Comparison of ENCODE assay signal across 36 cellular contexts in genomic region chr21:34358866-34359265, GRCh38. TPM values are rescaled to one million over a fixed set of nuclear protein-coding genes. Genes with fewer than 3 reads are reported as not detected.
"Had no signal": no experiment of that assay in that cellular context is flagged by ENCODE, and none has a peak within 500 bp of the region (broad histone marks: within the 10 kb centered on the region; RNA-seq: fewer than 3 reads in every experiment).

No MANE protein-coding gene starts in this region.

- H3K36me3 ChIP-seq: adrenal gland, ascending aorta, brain microvascular endothelial cell, breast epithelium, cardiac muscle cell had no signal

- DNase-seq: activated effector memory CD4-positive, alpha-beta T cell treated with Interleukin-2 at 50 U/mL for 16 hours; activated gamma-delta T cell; activated gamma-delta T cell treated with Interleukin-2 at 50 U/mL for 16 hours; activated naive CD4-positive, alpha-beta T cell; activated naive CD4-positive, alpha-beta T cell treated with anti-CD3 and anti-CD28 coated beads for 36 hours; activated naive CD4-positive, alpha-beta T cell treated with anti-CD3 and anti-CD28 coated beads, Interleukin-2, amount 10 ng/mL, durations not matched to agents 7 days and 5 days; activated naive CD4-positive, alpha-beta T cell treated with anti-CD3 and anti-CD28 coated beads, Interleukin-2, amount 50 U/mL, for 16 hours; activated naive CD4-positive, alpha-beta T cell treated with Interleukin-2 at 50 U/mL for 16 hours; activated naive CD8-positive, alpha-beta T cell treated with anti-CD3 and anti-CD28 coated beads for 36 hours; activated naive CD8-positive, alpha-beta T cell treated with anti-CD3 and anti-CD28 coated beads, Interleukin-2, amount 10 ng/mL, durations not matched to agents 7 days and 5 days; activated naive CD8-positive, alpha-beta T cell treated with anti-CD3 and anti-CD28 coated beads, Interleukin-2, amount 50 U/mL, for 24 hours; activated T-cell treated with anti-CD3 and anti-CD28 coated beads, Interleukin-2, amount 50 U/mL, for 24 hours; activated T-cell treated with anti-CD3 and anti-CD28 coated beads, Interleukin-2, amount 50 U/mL, for 4 hours; activated T-cell treated with anti-CD3 and anti-CD28 coated beads, Interleukin-2, amount 50 U/mL, for 72 hours; amniotic stem cell; amygdala; anterior cingulate cortex; aorta; brain microvascular endothelial cell; caudate nucleus; central memory CD4-positive, alpha-beta T cell; cerebellar nuclear complex had no signal

- ATAC-seq: activated naive CD4-positive, alpha-beta T cell treated with anti-CD3 and anti-CD28 coated beads, Interleukin-2, amount 50 U/mL, for 72 hours; activated naive CD8-positive, alpha-beta T cell treated with anti-CD3 and anti-CD28 coated beads, Interleukin-2, amount 50 U/mL, for 24 hours; activated T-cell treated with anti-CD3 and anti-CD28 coated beads, Interleukin-2, amount 50 U/mL, for 4 hours; activated T-cell treated with anti-CD3 and anti-CD28 coated beads, Interleukin-2, amount 50 U/mL, for 72 hours; activated T-helper 17 cell treated with anti-CD3 and anti-CD28 coated beads, Interleukin-2, amount 50 U/mL, for 72 hours; body of pancreas had no signal

- H3K27ac ChIP-seq: adrenal gland, ascending aorta, body of pancreas, brain microvascular endothelial cell, breast epithelium, cardiac muscle cell had no signal

- H3K4me3 ChIP-seq: adrenal gland, ascending aorta, body of pancreas, breast epithelium, cardiac muscle cell had no signal

- H3K9me3 Mint-ChIP-seq: activated naive CD4-positive, alpha-beta T cell treated with anti-CD3 and anti-CD28 coated beads for 36 hours; activated naive CD4-positive, alpha-beta T cell treated with anti-CD3 and anti-CD28 coated beads, Interleukin-2, amount 10 ng/mL, durations not matched to agents 7 days and 5 days; activated naive CD4-positive, alpha-beta T cell treated with anti-CD3 and anti-CD28 coated beads, Interleukin-2, amount 50 U/mL, for 24 hours; activated naive CD4-positive, alpha-beta T cell treated with anti-CD3 and anti-CD28 coated beads, Interleukin-2, amount 50 U/mL, for 72 hours; activated naive CD8-positive, alpha-beta T cell treated with anti-CD3 and anti-CD28 coated beads, Interleukin-2, amount 10 ng/mL, durations not matched to agents 7 days and 5 days; activated naive CD8-positive, alpha-beta T cell treated with anti-CD3 and anti-CD28 coated beads, Interleukin-2, amount 50 U/mL, for 24 hours; activated T-cell treated with anti-CD3 and anti-CD28 coated beads, Interleukin-2, amount 50 U/mL, for 72 hours; activated T-helper 1 cell treated with anti-CD3 and anti-CD28 coated beads, Interleukin-12 subunit alpha, Interleukin-12 subunit beta, Interleukin-2, Interleukin-4 antibody, amounts not matched to agents 30 ng/mL and 10 ng/mL and 1 ng/mL, durations not matched to agents 14 hours and 24 hours and 36 hours; activated T-helper 17 cell treated with anti-CD3 and anti-CD28 coated beads, Interleukin-2, amount 50 U/mL, for 72 hours; central memory CD8-positive, alpha-beta T cell had no signal

- H3K36me3 Mint-ChIP-seq: activated naive CD4-positive, alpha-beta T cell treated with anti-CD3 and anti-CD28 coated beads, Interleukin-2, amount 10 ng/mL, durations not matched to agents 7 days and 5 days; activated naive CD4-positive, alpha-beta T cell treated with anti-CD3 and anti-CD28 coated beads, Interleukin-2, amount 50 U/mL, for 24 hours; activated naive CD8-positive, alpha-beta T cell; activated naive CD8-positive, alpha-beta T cell treated with anti-CD3 and anti-CD28 coated beads for 36 hours; activated naive CD8-positive, alpha-beta T cell treated with anti-CD3 and anti-CD28 coated beads, Interleukin-2, amount 10 ng/mL, durations not matched to agents 7 days and 5 days; brain had no signal

- H3K9me3 ChIP-seq: adrenal gland, ascending aorta, body of pancreas, breast epithelium had no signal

- H3K4me3 Mint-ChIP-seq: activated naive CD4-positive, alpha-beta T cell treated with anti-CD3 and anti-CD28 coated beads for 36 hours; activated naive CD4-positive, alpha-beta T cell treated with anti-CD3 and anti-CD28 coated beads, Interleukin-2, amount 10 ng/mL, durations not matched to agents 7 days and 5 days; activated naive CD4-positive, alpha-beta T cell treated with anti-CD3 and anti-CD28 coated beads, Interleukin-2, amount 50 U/mL, for 24 hours; activated naive CD8-positive, alpha-beta T cell; activated naive CD8-positive, alpha-beta T cell treated with anti-CD3 and anti-CD28 coated beads for 36 hours; activated naive CD8-positive, alpha-beta T cell treated with anti-CD3 and anti-CD28 coated beads, Interleukin-2, amount 10 ng/mL, durations not matched to agents 7 days and 5 days; activated naive CD8-positive, alpha-beta T cell treated with anti-CD3 and anti-CD28 coated beads, Interleukin-2, amount 50 U/mL, for 24 hours; activated T-cell treated with anti-CD3 and anti-CD28 coated beads, Interleukin-2, amount 50 U/mL, for 24 hours; activated T-cell treated with anti-CD3 and anti-CD28 coated beads, Interleukin-2, amount 50 U/mL, for 4 hours; activated T-cell treated with anti-CD3 and anti-CD28 coated beads, Interleukin-2, amount 50 U/mL, for 72 hours; activated T-helper 1 cell treated with anti-CD3 and anti-CD28 coated beads, Interleukin-12 subunit alpha, Interleukin-12 subunit beta, Interleukin-2, Interleukin-4 antibody, amounts not matched to agents 30 ng/mL and 10 ng/mL and 1 ng/mL, durations not matched to agents 14 hours and 24 hours and 36 hours; activated T-helper 17 cell treated with anti-CD3 and anti-CD28 coated beads, Interleukin-2, amount 50 U/mL, for 72 hours; brain; central memory CD8-positive, alpha-beta T cell had no signal

- H3K4me1 ChIP-seq: ascending aorta, body of pancreas had no signal

- H3K27me3 ChIP-seq: adrenal gland, ascending aorta, body of pancreas, breast epithelium, cardiac muscle cell had no signal

- H3K27ac Mint-ChIP-seq: activated naive CD4-positive, alpha-beta T cell treated with anti-CD3 and anti-CD28 coated beads for 36 hours; activated naive CD4-positive, alpha-beta T cell treated with anti-CD3 and anti-CD28 coated beads, Interleukin-2, amount 10 ng/mL, durations not matched to agents 7 days and 5 days; activated naive CD4-positive, alpha-beta T cell treated with anti-CD3 and anti-CD28 coated beads, Interleukin-2, amount 50 U/mL, for 24 hours; activated naive CD4-positive, alpha-beta T cell treated with anti-CD3 and anti-CD28 coated beads, Interleukin-2, amount 50 U/mL, for 72 hours; activated naive CD8-positive, alpha-beta T cell; activated naive CD8-positive, alpha-beta T cell treated with anti-CD3 and anti-CD28 coated beads for 36 hours; activated naive CD8-positive, alpha-beta T cell treated with anti-CD3 and anti-CD28 coated beads, Interleukin-2, amount 10 ng/mL, durations not matched to agents 7 days and 5 days; activated naive CD8-positive, alpha-beta T cell treated with anti-CD3 and anti-CD28 coated beads, Interleukin-2, amount 50 U/mL, for 24 hours; activated T-cell treated with anti-CD3 and anti-CD28 coated beads, Interleukin-2, amount 50 U/mL, for 24 hours; activated T-cell treated with anti-CD3 and anti-CD28 coated beads, Interleukin-2, amount 50 U/mL, for 72 hours; activated T-helper 1 cell treated with anti-CD3 and anti-CD28 coated beads, Interleukin-12 subunit alpha, Interleukin-12 subunit beta, Interleukin-2, Interleukin-4 antibody, amounts not matched to agents 30 ng/mL and 10 ng/mL and 1 ng/mL, durations not matched to agents 14 hours and 24 hours and 36 hours; activated T-helper 17 cell treated with anti-CD3 and anti-CD28 coated beads, Interleukin-2, amount 50 U/mL, for 72 hours; activated T-helper 2 cell treated with anti-CD3 and anti-CD28 coated beads, Interferon-gamma antibody, Interleukin-2, Interleukin-4, amounts not matched to agents 10 μg/mL and 5 μg/mL and 100 μg/mL, durations not matched to agents 14 hours and 24 hours and 36 hours; brain had no signal

RNA-seq across cellular contexts. Expression of gene KCNE2, which starts 4.9 kb away (rescaled TPM):
- total RNA-seq: activated naive CD4-positive, alpha-beta T cell treated with anti-CD3 and anti-CD28 coated beads for 36 hours; activated naive CD8-positive, alpha-beta T cell treated with anti-CD3 and anti-CD28 coated beads for 36 hours; activated naive CD8-positive, alpha-beta T cell treated with anti-CD3 and anti-CD28 coated beads, Interleukin-2, amount 10 ng/mL, durations not matched to agents 7 days and 5 days; activated T-cell treated with anti-CD3 and anti-CD28 coated beads, Interleukin-2, amount 50 U/mL, for 4 hours; activated T-helper 1 cell treated with anti-CD3 and anti-CD28 coated beads, Interleukin-12 subunit alpha, Interleukin-12 subunit beta, Interleukin-2, Interleukin-4 antibody, amounts not matched to agents 30 ng/mL and 10 ng/mL and 1 ng/mL, durations not matched to agents 14 hours and 24 hours and 36 hours; activated T-helper 17 cell treated with anti-CD3 and anti-CD28 coated beads, Interleukin-2, amount 50 U/mL, for 72 hours; activated T-helper 2 cell treated with anti-CD3 and anti-CD28 coated beads, Interferon-gamma antibody, Interleukin-2, Interleukin-4, amounts not matched to agents 10 μg/mL and 5 μg/mL and 100 μg/mL, durations not matched to agents 14 hours and 24 hours and 36 hours; ascending aorta; body of pancreas; bronchial epithelial cell had no signal

RNA-seq across cellular contexts. Expression of gene SMIM11, which starts 16.4 kb away (rescaled TPM):
- total RNA-seq: ascending aorta had no signal
